In genomic region chr6:116572162-116572561, GRCh38 we compare ENCODE assay signal across 8 cellular contexts. TPM values are rescaled to one million over a fixed set of nuclear protein-coding genes. Genes with fewer than 3 reads are reported as not detected.
A peak's percentile ranks its signal among the peaks of the same experiment; 100 is the strongest.
DNase-seq lines count a peak whose midpoint lies in the region; ATAC-seq and TF ChIP-seq lines count a peak whose summit lies in the region.

No MANE protein-coding gene starts in this region.

- H3K27ac ChIP-seq in 22Rv1 (peak overlapping the region; percentile 86), OCI-LY1 (ENCODE audit: low read depth, low read length, poor library complexity, severe bottlenecking) (no peak overlapping the region), colonic mucosa (peak overlapping the region; percentile 89), right lobe of liver (peak overlapping the region in 2 of 3 donors; percentile 80 to 85), thyroid gland (peak overlapping the region; percentile 76 to 88 (median 83))

- H3K4me3 ChIP-seq in OCI-LY1 (ENCODE audit: low read depth, low read length, poor library complexity, severe bottlenecking) (peak overlapping the region; percentile 85), colonic mucosa (peak overlapping the region; percentile 87), right lobe of liver (peak overlapping the region; percentile 79 to 95 (median 90)), thyroid gland (replicated peaks in 1 of 3) (peak overlapping the region; percentile 29 to 77 (median 71))

- H3K9me3 ChIP-seq in OCI-LY1 (ENCODE audit: low read length) (no peaks in the 10 kb centered on the region), colonic mucosa (no peaks in the 10 kb centered on the region), right lobe of liver (no peaks in the 10 kb centered on the region), thyroid gland (no peaks in the 10 kb centered on the region)

- TF ChIP-seq POLR2A in right lobe of liver (IDR thresholded peaks at IDR 0.05) (no peak), thyroid gland (IDR thresholded peaks at IDR 0.05) (no peak)

- intact Hi-C loops in colonic mucosa (cut with DNase I), result loop anchor here (5.0 kb wide), 1 partner anchor 295 kb away; the partner anchor contains the start of gene TSPYL1
- intact Hi-C loops in right lobe of liver (cut with DNase I), result no loop called here
- intact Hi-C loops in thyroid gland (cut with DNase I), result no loop called here

- 1% methylated on average over 7 of the region's 7 CpGs for WGBS in right lobe of liver (ENCODE audit: insufficient coverage, low coverage, low lambda C conversion rate, missing lambda C conversion rate)
- 6 to 8% methylated on average over 7 of the region's 7 CpGs for WGBS in thyroid gland, 2 donors

- ATAC-seq in right lobe of liver (peak; percentile 11 to 40 (median 20)), GM18909 (IDR thresholded peaks at IDR 0.05; ENCODE audit: poor library complexity, unreplicated experiment) (no peak)

- POLR2A ChIA-PET in GM10248 (lab: Yijun Ruan, JAX), result no interaction called here

- CTCF ChIA-PET in GM10248 (lab: Yijun Ruan, JAX), result interaction anchor here (0.9 to 4.7 kb wide), 10 partner anchors 10 to 356 kb away, joined by 3 to 51 read pairs (median 4); no protein-coding TSS in a partner anchor

- peaks cover 26% of the 10 kb centered on the region for H3K79me2 ChIP-seq in OCI-LY1 (ENCODE audit: insufficient read depth, low read length)

- H3K27me3 ChIP-seq in OCI-LY1 (ENCODE audit: insufficient read depth, low read length) (no peaks in the 10 kb centered on the region), colonic mucosa (no peaks in the 10 kb centered on the region), right lobe of liver (no peaks in the 10 kb centered on the region), thyroid gland (no peaks in the 10 kb centered on the region)

- H2AFZ ChIP-seq in OCI-LY1 (ENCODE audit: low read length), result no peak overlapping the region

- DNase-seq in GM10248 (ENCODE audit: extremely low spot score) (peak; percentile 31), colonic mucosa (peak; percentile 41), right lobe of liver (peak; percentile 45 to 51 (median 50)), thyroid gland (peak; percentile 21 to 26), DMS153 (lab: John Stamatoyannopoulos, UW) (no peak)

- no peaks in the 10 kb centered on the region for H3F3A ChIP-seq in OCI-LY1 (ENCODE audit: insufficient read depth, low read length)

- TF ChIP-seq CTCF in 22Rv1 (IDR thresholded peaks at IDR 0.05) (no peak), GM10248 (IDR thresholded peaks at IDR 0.05; ENCODE audit: control extremely low read depth, extremely low read depth, low read depth, missing control alignments) (no peak), OCI-LY1 (IDR thresholded peaks at IDR 0.05; ENCODE audit: low read length) (no peak), colonic mucosa (IDR thresholded peaks at IDR 0.05) (no peak), right lobe of liver (IDR thresholded peaks at IDR 0.05) (no peak), thyroid gland (IDR thresholded peaks at IDR 0.05) (no peak)

- H3K36me3 ChIP-seq in OCI-LY1 (ENCODE audit: insufficient read depth, low read length) (peaks cover 32% of the 10 kb centered on the region), colonic mucosa (no peaks in the 10 kb centered on the region), right lobe of liver (no peaks in the 10 kb centered on the region), thyroid gland (no peaks in the 10 kb centered on the region)

- peaks cover 30% of the 10 kb centered on the region for H3K4me1 ChIP-seq in OCI-LY1 (ENCODE audit: insufficient read depth, low read length, severe bottlenecking)
- peaks cover 15% of the 10 kb centered on the region for H3K4me1 ChIP-seq in colonic mucosa
- H3K4me1 ChIP-seq in right lobe of liver, result peaks cover 0 to 18% (median 3%) of the 10 kb centered on the region in 4 donors
- H3K4me1 ChIP-seq in thyroid gland, result peaks cover 18 to 19% of the 10 kb centered on the region in 2 donors

- H4K20me1 ChIP-seq in OCI-LY1 (ENCODE audit: insufficient read depth, low read length), result no peaks in the 10 kb centered on the region

- H3K9ac ChIP-seq in OCI-LY1 (ENCODE audit: low read length) (peak overlapping the region; percentile 89), colonic mucosa (ENCODE audit: low read depth in 2 of 2, low read length in 2 of 2) (peak overlapping the region; percentile 92 to 95)

- peak overlapping the region; percentile 88 for H3K4me2 ChIP-seq in OCI-LY1 (ENCODE audit: low read length)

- H3K9me2 ChIP-seq in OCI-LY1 (ENCODE audit: low read depth, low read length), result no peaks in the 10 kb centered on the region

RNA-seq across cellular contexts. Expression of gene RWDD1, which starts 0.9 kb away (rescaled TPM):
- total RNA-seq in colonic mucosa (10 to 100 TPM; 27.4 to 30.8 TPM), right lobe of liver (10 to 100 TPM; 14.8 to 22.1 (median 21.2) TPM), thyroid gland (10 to 100 TPM; 42.0 to 71.2 (median 48.5) TPM)

RNA-seq across cellular contexts. Expression of gene CALHM4, which starts 18.6 kb away (rescaled TPM):
- total RNA-seq in colonic mucosa (not detected), right lobe of liver (not detected), thyroid gland (not detected)

RNA-seq across cellular contexts. Expression of gene TRAPPC3L, which starts 26.7 kb away (rescaled TPM):
- total RNA-seq in colonic mucosa (not detected), right lobe of liver (under 1 TPM in 2 of 6 experiments, not detected in 4; 0.12 to 0.17 TPM), thyroid gland (under 1 TPM in 2 of 4 donors, not detected in 2; 0.13 to 0.42 TPM)

RNA-seq across cellular contexts. Expression of gene RSPH4A, which starts 44.1 kb away (rescaled TPM):
- total RNA-seq in colonic mucosa, result under 1 TPM; 0.10 to 0.11 TPM
- total RNA-seq in right lobe of liver, result under 1 TPM in 3 of 6 experiments, not detected in 3; 0.06 to 0.18 (median 0.16) TPM
- 1 to 10 TPM; 1.2 to 1.6 (median 1.4) TPM for total RNA-seq in thyroid gland
